7 cellular contexts compared by ENCODE assay signal in the genomic region with DNA sequence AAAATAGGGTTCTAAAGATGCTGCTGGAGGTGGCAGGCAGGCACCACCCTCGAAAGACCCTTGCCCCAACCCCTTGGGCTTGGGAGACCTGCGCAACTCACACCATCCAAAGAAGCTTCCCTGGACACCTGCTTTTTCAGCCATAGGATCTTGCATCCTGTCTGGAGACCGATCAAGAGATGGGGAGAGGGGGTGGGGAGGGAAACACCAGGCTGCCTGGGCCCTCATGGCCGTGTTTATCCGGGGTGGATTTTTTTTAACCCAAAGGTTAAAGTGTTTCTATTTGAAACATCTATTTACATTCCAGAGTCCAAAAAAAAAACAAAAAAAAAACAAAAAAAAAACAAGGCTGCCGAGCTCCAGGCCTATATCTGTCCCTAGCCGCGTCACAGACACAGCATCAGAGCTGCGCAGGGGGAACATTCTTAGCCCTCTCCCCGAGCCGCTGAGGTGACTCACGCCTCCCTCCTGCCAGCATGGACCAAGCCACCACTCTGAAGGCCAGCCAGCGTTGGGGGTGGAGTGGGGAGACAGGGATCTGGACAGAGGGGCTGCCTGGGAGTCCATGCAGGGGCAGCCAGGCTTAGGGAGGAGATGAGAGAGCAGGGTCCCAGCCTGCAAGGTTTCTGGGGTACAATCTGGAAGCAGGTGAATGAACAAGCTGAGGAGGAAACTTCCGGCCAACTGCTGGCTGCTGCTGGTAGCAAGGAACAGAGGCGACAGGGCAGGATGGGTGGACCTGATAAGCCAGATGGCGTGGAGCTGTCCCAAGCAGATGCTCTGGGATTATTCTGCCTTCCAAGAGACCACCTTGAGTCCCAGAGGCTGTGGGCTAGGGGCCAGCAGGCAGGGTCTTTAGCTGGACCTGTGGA. TPM values are rescaled to one million over a fixed set of nuclear protein-coding genes. Genes with fewer than 3 reads are reported as not detected.
DNase-seq lines count a peak whose midpoint lies in the region; ATAC-seq and TF ChIP-seq lines count a peak whose summit lies in the region.

No MANE protein-coding gene starts in this region.

- H4K5ac ChIP-seq in mesendoderm (ENCODE audit: low read length) = no peak overlapping the region

- H3K27me3 ChIP-seq in mesendoderm (ENCODE audit: insufficient read depth, low read length, poor library complexity) (no peaks in the 10 kb centered on the region), uterus (no peaks in the 10 kb centered on the region)

- H3K27me3 Mint-ChIP-seq in activated naive CD8-positive, alpha-beta T cell treated with anti-CD3 and anti-CD28 coated beads, Interleukin-2, amount 50 U/mL, for 24 hours = no peaks in the 10 kb centered on the region

- H3K79me2 ChIP-seq in mesendoderm (ENCODE audit: control insufficient read depth, insufficient read depth, low read length) = peaks cover 4% of the 10 kb centered on the region

- no peak for TF ChIP-seq CTCF in uterus (IDR thresholded peaks at IDR 0.05)

- peaks cover 7% of the 10 kb centered on the region for H3K4me1 ChIP-seq in mesendoderm (ENCODE audit: control insufficient read depth, low read depth, low read length)
- H3K4me1 ChIP-seq in uterus = peaks cover 23 to 46% of the 10 kb centered on the region in 2 donors

- DNase-seq in NCI-H2227 treated with DMSO at 0.1 percent for 48 hours (lab: John Stamatoyannopoulos, UW) = peak; percentile 25
- DNase-seq in dermis blood vessel endothelial cell = peak; percentile 71
- no peak for DNase-seq in mesendoderm
- peak; percentile 92 to 94 for DNase-seq in uterus
- no peak for DNase-seq in activated naive CD8-positive, alpha-beta T cell treated with anti-CD3 and anti-CD28 coated beads, Interleukin-2, amount 50 U/mL, for 24 hours
- DNase-seq in KG1 (lab: John Stamatoyannopoulos, UW) = no peak

- no peak overlapping the region for H3K4me2 ChIP-seq in mesendoderm (ENCODE audit: low read length)

- H2BK120ac ChIP-seq in mesendoderm (ENCODE audit: low read depth, low read length) = no peak overlapping the region

- no peak overlapping the region for H3K9ac ChIP-seq in mesendoderm (ENCODE audit: low read length)

- no peak for TF ChIP-seq POLR2A in uterus (IDR thresholded peaks at IDR 0.05)

- H3K4me3 ChIP-seq in mesendoderm (ENCODE audit: low read length) = no peak overlapping the region
- H3K4me3 ChIP-seq in uterus = no peak overlapping the region

- H3K27ac ChIP-seq in mesendoderm (ENCODE audit: low read depth, low read length) (no peak overlapping the region), uterus (peak overlapping the region; percentile 87 to 94)

- H2BK5ac ChIP-seq in mesendoderm (ENCODE audit: low read length) = no peak overlapping the region

- no peak overlapping the region for H3K18ac ChIP-seq in mesendoderm (ENCODE audit: low read length)

- no peak overlapping the region for H2BK15ac ChIP-seq in mesendoderm (replicated peaks; ENCODE audit: low read depth)

- no peak overlapping the region for H3K4me3 Mint-ChIP-seq in activated naive CD8-positive, alpha-beta T cell treated with anti-CD3 and anti-CD28 coated beads, Interleukin-2, amount 50 U/mL, for 24 hours

- no peaks in the 10 kb centered on the region for H3K9me3 ChIP-seq in uterus

- H4K8ac ChIP-seq in mesendoderm (ENCODE audit: low read depth, low read length) = no peak overlapping the region

- no peaks in the 10 kb centered on the region for H3K36me3 Mint-ChIP-seq in activated naive CD8-positive, alpha-beta T cell treated with anti-CD3 and anti-CD28 coated beads, Interleukin-2, amount 50 U/mL, for 24 hours (ENCODE audit: low read depth)

- no peak overlapping the region for H2AK5ac ChIP-seq in mesendoderm (ENCODE audit: low read length)

- H3K79me1 ChIP-seq in mesendoderm (ENCODE audit: low read length) = peaks cover 31% of the 10 kb centered on the region

- ATAC-seq in activated naive CD8-positive, alpha-beta T cell treated with anti-CD3 and anti-CD28 coated beads, Interleukin-2, amount 50 U/mL, for 24 hours = no peak
- ATAC-seq in GM18867 (IDR thresholded peaks at IDR 0.05; ENCODE audit: unreplicated experiment) = no peak

- WGBS in mesendoderm (ENCODE audit: extremely low coverage, insufficient coverage, low lambda C conversion rate) = no CpG with 5 or more reads among the region's 16 CpGs

- peak overlapping the region; percentile 5 for H3K56ac ChIP-seq in mesendoderm (ENCODE audit: low read length)

- no peaks in the 10 kb centered on the region for H3K9me3 Mint-ChIP-seq in activated naive CD8-positive, alpha-beta T cell treated with anti-CD3 and anti-CD28 coated beads, Interleukin-2, amount 50 U/mL, for 24 hours

- intact Hi-C loops in uterus (cut with DNase I; ENCODE audit: low total_unique reads) = no loop called here

- H3K27ac Mint-ChIP-seq in activated naive CD8-positive, alpha-beta T cell treated with anti-CD3 and anti-CD28 coated beads, Interleukin-2, amount 50 U/mL, for 24 hours = no peak overlapping the region

- H3K4ac ChIP-seq in mesendoderm (ENCODE audit: low read depth, low read length) = no peak overlapping the region

- H3K4me1 Mint-ChIP-seq in activated naive CD8-positive, alpha-beta T cell treated with anti-CD3 and anti-CD28 coated beads, Interleukin-2, amount 50 U/mL, for 24 hours = peaks cover 26% of the 10 kb centered on the region

- H3K36me3 ChIP-seq in mesendoderm (ENCODE audit: control insufficient read depth, insufficient read depth, low read length) (no peaks in the 10 kb centered on the region), uterus (no peaks in the 10 kb centered on the region)

- no peak overlapping the region for H3K23ac ChIP-seq in mesendoderm (ENCODE audit: low read length)

RNA-seq across cellular contexts. Expression of gene HDAC5, which starts 14.8 kb away (rescaled TPM):
- 50.3 and 52.1 TPM in 2 replicates for total RNA-seq in dermis blood vessel endothelial cell
- 21.7 TPM for polyA plus RNA-seq in mesendoderm (2013, experiment 1 of 2)
- polyA plus RNA-seq in mesendoderm (2013, experiment 2 of 2) = 20.8 TPM
- 10 to 100 TPM; 35.9 to 74.1 (median 58.0) TPM for total RNA-seq in uterus

RNA-seq across cellular contexts. Expression of gene HROB, which starts 33.1 kb away (rescaled TPM):
- total RNA-seq in dermis blood vessel endothelial cell (1.2 and 2.9 TPM in 2 replicates), uterus (1 to 10 TPM in 2 of 4 donors, not detected in 2; 1.6 to 2.4 TPM)
- 10.7 TPM for polyA plus RNA-seq in mesendoderm (2013, experiment 1 of 2)
- 10.4 TPM for polyA plus RNA-seq in mesendoderm (2013, experiment 2 of 2)

RNA-seq across cellular contexts. Expression of gene G6PC3, which starts 38.1 kb away (rescaled TPM):
- total RNA-seq in dermis blood vessel endothelial cell (14.3 and 35.1 TPM in 2 replicates), uterus (10 to 100 TPM; 12.4 to 66.3 (median 33.8) TPM)
- 181 TPM for polyA plus RNA-seq in mesendoderm (2013, experiment 1 of 2)
- polyA plus RNA-seq in mesendoderm (2013, experiment 2 of 2) = 184 TPM

RNA-seq across cellular contexts. Expression of gene LSM12, which starts 42.2 kb away (rescaled TPM):
- total RNA-seq in dermis blood vessel endothelial cell (21.8 and 32.0 TPM in 2 replicates), uterus (10 to 100 TPM; 24.5 to 49.8 (median 37.1) TPM)
- polyA plus RNA-seq in mesendoderm (2013, experiment 1 of 2) = 147 TPM
- polyA plus RNA-seq in mesendoderm (2013, experiment 2 of 2) = 143 TPM

Comparison
In these comparisons a context has a peak if more than half of its experiments do, and no peak if none do; other contexts are left out.
1. DNase-seq: peak in NCI-H2227 treated with DMSO at 0.1 percent for 48 hours (single experiment), dermis blood vessel endothelial cell (single experiment) and uterus (2 of 2); none in mesendoderm (single experiment), activated naive CD8-positive, alpha-beta T cell treated with anti-CD3 and anti-CD28 coated beads, Interleukin-2, amount 50 U/mL, for 24 hours (single experiment) and KG1 (single experiment).